8 cellular contexts compared by ENCODE assay signal in genomic region chr16:90019201-90019542, GRCh38. TPM values are rescaled to one million over a fixed set of nuclear protein-coding genes. Genes with fewer than 3 reads are reported as not detected.
DNase-seq lines count a peak whose midpoint lies in the region; ATAC-seq and TF ChIP-seq lines count a peak whose summit lies in the region.

Gene DBNDD1 (minus strand): TSS chr16:90019456. CDS start chr16:90019341, 115 bp downstream.

- intact Hi-C loops in breast epithelium (cut with DNase I; ENCODE audit: low total_unique reads): no loop called here

- TF ChIP-seq CTCF in breast epithelium (IDR thresholded peaks at IDR 0.05) (no peak), type B pancreatic cell (conservative IDR thresholded peaks at IDR 0.05) (no peak)

- H3K36me3 ChIP-seq in breast epithelium: no peaks in the 10 kb centered on the region

- TF ChIP-seq POLR2A in breast epithelium (IDR thresholded peaks at IDR 0.05) (no peak), GM18505 (IDR thresholded peaks at IDR 0.05; ENCODE audit: borderline replicate concordance, extremely low read depth, insufficient read depth, insufficient read length) (no peak)

- peaks cover 5% of the 10 kb centered on the region in 2 donors for H3K4me1 ChIP-seq in breast epithelium

- CTCF ChIA-PET in activated naive CD4-positive, alpha-beta T cell treated with anti-CD3 and anti-CD28 coated beads, Interleukin-2, amount 10 ng/mL, durations not matched to agents 7 days and 5 days (lab: Charles Lee): no interaction called here

- H3K9me3 ChIP-seq in breast epithelium: no peaks in the 10 kb centered on the region

- peak within 1 kb of the TSS; percentile 71 to 90 for H3K27ac ChIP-seq in breast epithelium

- peaks cover 2% of the 10 kb centered on the region for H3K9me3 Mint-ChIP-seq in activated naive CD4-positive, alpha-beta T cell treated with anti-CD3 and anti-CD28 coated beads, Interleukin-2, amount 10 ng/mL, durations not matched to agents 7 days and 5 days
- peaks cover 0 to 7% of the 10 kb centered on the region in 2 donors for H3K9me3 Mint-ChIP-seq in activated naive CD4-positive, alpha-beta T cell treated with anti-CD3 and anti-CD28 coated beads, Interleukin-2, amount 50 U/mL, for 72 hours
- H3K9me3 Mint-ChIP-seq in memory B cell (no peaks in the 10 kb centered on the region), type B pancreatic cell (no peaks in the 10 kb centered on the region)

- no peak for DNase-seq in activated naive CD4-positive, alpha-beta T cell treated with anti-CD3 and anti-CD28 coated beads, Interleukin-2, amount 10 ng/mL, durations not matched to agents 7 days and 5 days
- DNase-seq in activated naive CD4-positive, alpha-beta T cell treated with anti-CD3 and anti-CD28 coated beads, Interleukin-2, amount 50 U/mL, for 72 hours (ENCODE audit: low spot score in 2 of 2): no peak
- no peak for DNase-seq in breast epithelium (ENCODE audit: low spot score in 2 of 2)
- DNase-seq in memory B cell (ENCODE audit: low spot score in 2 of 2): no peak
- no peak for DNase-seq in type B pancreatic cell (ENCODE audit: extremely low spot score, unreplicated experiment)
- no peak for DNase-seq in OCI-M1 (lab: John Stamatoyannopoulos, UW)
- no peak for DNase-seq in NCI-H748 (lab: John Stamatoyannopoulos, UW; ENCODE audit: unreplicated experiment)

- peaks cover 4% of the 10 kb centered on the region for H3K36me3 Mint-ChIP-seq in activated naive CD4-positive, alpha-beta T cell treated with anti-CD3 and anti-CD28 coated beads, Interleukin-2, amount 10 ng/mL, durations not matched to agents 7 days and 5 days
- peaks cover 6 to 13% of the 10 kb centered on the region in 2 donors for H3K36me3 Mint-ChIP-seq in activated naive CD4-positive, alpha-beta T cell treated with anti-CD3 and anti-CD28 coated beads, Interleukin-2, amount 50 U/mL, for 72 hours
- no peaks in the 10 kb centered on the region for H3K36me3 Mint-ChIP-seq in memory B cell
- H3K36me3 Mint-ChIP-seq in type B pancreatic cell: peaks cover 3% of the 10 kb centered on the region

- H3K4me3 Mint-ChIP-seq in activated naive CD4-positive, alpha-beta T cell treated with anti-CD3 and anti-CD28 coated beads, Interleukin-2, amount 10 ng/mL, durations not matched to agents 7 days and 5 days: peak within 1 kb of the TSS; percentile 62
- peak within 1 kb of the TSS; percentile 79 for H3K4me3 Mint-ChIP-seq in memory B cell
- peak within 1 kb of the TSS; percentile 92 for H3K4me3 Mint-ChIP-seq in type B pancreatic cell

- no peaks in the 10 kb centered on the region for H3K27me3 ChIP-seq in breast epithelium

- H3K27me3 Mint-ChIP-seq in activated naive CD4-positive, alpha-beta T cell treated with anti-CD3 and anti-CD28 coated beads, Interleukin-2, amount 10 ng/mL, durations not matched to agents 7 days and 5 days: peaks cover 67% of the 10 kb centered on the region
- H3K27me3 Mint-ChIP-seq in memory B cell (peaks cover 4% of the 10 kb centered on the region), type B pancreatic cell (peaks cover 14% of the 10 kb centered on the region)

- H3K27ac Mint-ChIP-seq in activated naive CD4-positive, alpha-beta T cell treated with anti-CD3 and anti-CD28 coated beads, Interleukin-2, amount 10 ng/mL, durations not matched to agents 7 days and 5 days: no peak within 1 kb of the TSS
- peak within 1 kb of the TSS in 1 of 2 donors; percentile 24 for H3K27ac Mint-ChIP-seq in activated naive CD4-positive, alpha-beta T cell treated with anti-CD3 and anti-CD28 coated beads, Interleukin-2, amount 50 U/mL, for 72 hours
- no peak within 1 kb of the TSS for H3K27ac Mint-ChIP-seq in memory B cell
- H3K27ac Mint-ChIP-seq in type B pancreatic cell: peak within 1 kb of the TSS; percentile 89

- ATAC-seq in activated naive CD4-positive, alpha-beta T cell treated with anti-CD3 and anti-CD28 coated beads, Interleukin-2, amount 50 U/mL, for 72 hours: no peak
- ATAC-seq in memory B cell (ENCODE audit: low read depth): no peak
- no peak for ATAC-seq in GM18505 (IDR thresholded peaks at IDR 0.05; ENCODE audit: unreplicated experiment)

- H3K4me1 Mint-ChIP-seq in activated naive CD4-positive, alpha-beta T cell treated with anti-CD3 and anti-CD28 coated beads, Interleukin-2, amount 10 ng/mL, durations not matched to agents 7 days and 5 days: peaks cover 26% of the 10 kb centered on the region
- peaks cover 11% of the 10 kb centered on the region for H3K4me1 Mint-ChIP-seq in memory B cell
- H3K4me1 Mint-ChIP-seq in type B pancreatic cell (ENCODE audit: unreplicated experiment): peaks cover 23% of the 10 kb centered on the region

- peak within 1 kb of the TSS; percentile 46 to 97 (median 71) for H3K4me3 ChIP-seq in breast epithelium

RNA-seq across cellular contexts. Expression of gene DBNDD1, which starts in this region (rescaled TPM):
- total RNA-seq in activated naive CD4-positive, alpha-beta T cell treated with anti-CD3 and anti-CD28 coated beads, Interleukin-2, amount 50 U/mL, for 72 hours: 1 to 10 TPM in 1 of 2 donors, under 1 TPM in 1; 0.50 to 1.1 TPM
- 1 to 10 TPM; 3.7 to 7.9 (median 6.0) TPM for total RNA-seq in breast epithelium
- total RNA-seq in type B pancreatic cell (ENCODE audit: low replicate concordance): 11.6 and 21.2 TPM in 2 replicates
